Comparison of ENCODE assay signal across 1 cellular context in the genomic region with DNA sequence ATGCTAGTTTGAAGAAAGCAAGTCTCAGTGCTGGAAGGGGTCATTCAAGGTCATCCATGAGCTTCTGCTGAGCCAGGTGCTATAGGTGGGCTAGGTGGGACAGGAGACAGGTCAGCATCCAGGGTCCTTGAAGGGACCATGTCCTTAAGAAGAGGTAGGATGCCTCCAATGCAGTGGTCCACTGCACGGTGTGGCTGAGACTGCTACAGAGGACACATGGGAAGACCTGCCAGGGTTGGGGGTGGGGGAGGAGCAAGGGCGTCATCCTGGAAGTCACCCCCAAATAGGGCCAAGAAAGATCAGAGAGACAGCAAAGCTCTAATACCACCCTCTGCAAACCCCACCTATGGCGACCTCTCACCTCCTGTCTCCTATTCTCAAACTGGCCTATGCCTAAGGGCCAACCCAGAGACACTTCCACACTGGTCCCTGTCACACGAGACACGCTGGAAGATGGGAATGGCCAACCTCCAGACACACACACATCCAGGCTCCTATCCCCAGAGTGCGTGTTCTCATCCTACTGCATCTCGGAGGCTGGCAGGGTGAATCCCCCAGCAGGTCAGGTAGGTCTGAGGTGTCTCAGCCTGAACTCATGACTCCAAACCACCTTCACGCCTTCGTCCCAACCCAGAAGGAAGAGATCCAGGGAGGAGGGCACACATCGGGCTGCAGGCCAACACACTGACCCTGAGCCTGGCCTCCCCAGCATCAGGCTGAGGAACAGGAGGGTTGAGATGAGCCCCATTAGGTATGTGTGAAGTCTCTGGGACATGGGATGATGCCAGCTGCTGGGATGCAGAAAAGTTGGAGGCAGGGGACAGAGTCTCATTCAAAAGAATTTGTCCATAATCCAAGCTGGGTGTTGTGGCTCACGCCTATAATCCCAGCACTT.
TF ChIP-seq lines count a peak whose summit lies in the region.

No MANE protein-coding gene starts in this region.

TF ChIP-seq in IMR-90, 13 proteins besides CTCF, POLR2A, EP300 and RAD21:
- no peak for TF ChIP-seq MAZ (IDR thresholded peaks at IDR 0.05; ENCODE audit: borderline replicate concordance, low read depth, low read length)
- TF ChIP-seq RCOR1 (IDR thresholded peaks at IDR 0.05; ENCODE audit: insufficient replicate concordance, low read length): no peak
- no peak for TF ChIP-seq RFX5 (IDR thresholded peaks at IDR 0.05; ENCODE audit: low read depth, low read length)
- TF ChIP-seq MAFK (IDR thresholded peaks at IDR 0.05; ENCODE audit: low read depth, low read length): no peak
- TF ChIP-seq ELK1 (IDR thresholded peaks at IDR 0.05; ENCODE audit: borderline replicate concordance, low read depth, low read length): no peak
- no peak for TF ChIP-seq SMC3 (IDR thresholded peaks at IDR 0.05; ENCODE audit: low read depth, low read length)
- no peak for TF ChIP-seq CHD1 (IDR thresholded peaks at IDR 0.05; ENCODE audit: low read depth, low read length)
- no peak for TF ChIP-seq BHLHE40 (IDR thresholded peaks at IDR 0.05; ENCODE audit: low read depth, low read length)
- TF ChIP-seq FOS (IDR thresholded peaks at IDR 0.05; ENCODE audit: low read depth, low read length): no peak
- no peak for TF ChIP-seq CEBPB (IDR thresholded peaks at IDR 0.05; ENCODE audit: low read depth, low read length)
- TF ChIP-seq, protein P1, sequence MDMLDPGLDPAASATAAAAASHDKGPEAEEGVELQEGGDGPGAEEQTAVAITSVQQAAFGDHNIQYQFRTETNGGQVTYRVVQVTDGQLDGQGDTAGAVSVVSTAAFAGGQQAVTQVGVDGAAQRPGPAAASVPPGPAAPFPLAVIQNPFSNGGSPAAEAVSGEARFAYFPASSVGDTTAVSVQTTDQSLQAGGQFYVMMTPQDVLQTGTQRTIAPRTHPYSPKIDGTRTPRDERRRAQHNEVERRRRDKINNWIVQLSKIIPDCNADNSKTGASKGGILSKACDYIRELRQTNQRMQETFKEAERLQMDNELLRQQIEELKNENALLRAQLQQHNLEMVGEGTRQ (IDR thresholded peaks at IDR 0.05; ENCODE audit: low read depth, low read length): no peak
- TF ChIP-seq NFE2L2 (IDR thresholded peaks at IDR 0.05; ENCODE audit: low read depth, low read length): no peak
- no peak for TF ChIP-seq MXI1 (IDR thresholded peaks at IDR 0.05; ENCODE audit: borderline replicate concordance, low read depth, low read length)
TF ChIP-seq in IMR-90: peak in this region for 0.
